Comparison of ENCODE assay signal across 1 cellular context in genomic region chr6:31908791-31909190, GRCh38.
TF ChIP-seq lines count a peak whose summit lies in the region.

No MANE protein-coding gene starts in this region.

TF ChIP-seq in HCT116, 20 proteins besides CTCF, POLR2A, EP300 and RAD21 (continued from another document):
- no peak for TF ChIP-seq EZH2 (IDR thresholded peaks at IDR 0.05)
- no peak for TF ChIP-seq ATF3 (IDR thresholded peaks at IDR 0.05)
- no peak for TF ChIP-seq ZNF274 (IDR thresholded peaks at IDR 0.05; ENCODE audit: low read depth, low read length)
